Comparison of ENCODE assay signal across 13 cellular contexts in the genomic region with DNA sequence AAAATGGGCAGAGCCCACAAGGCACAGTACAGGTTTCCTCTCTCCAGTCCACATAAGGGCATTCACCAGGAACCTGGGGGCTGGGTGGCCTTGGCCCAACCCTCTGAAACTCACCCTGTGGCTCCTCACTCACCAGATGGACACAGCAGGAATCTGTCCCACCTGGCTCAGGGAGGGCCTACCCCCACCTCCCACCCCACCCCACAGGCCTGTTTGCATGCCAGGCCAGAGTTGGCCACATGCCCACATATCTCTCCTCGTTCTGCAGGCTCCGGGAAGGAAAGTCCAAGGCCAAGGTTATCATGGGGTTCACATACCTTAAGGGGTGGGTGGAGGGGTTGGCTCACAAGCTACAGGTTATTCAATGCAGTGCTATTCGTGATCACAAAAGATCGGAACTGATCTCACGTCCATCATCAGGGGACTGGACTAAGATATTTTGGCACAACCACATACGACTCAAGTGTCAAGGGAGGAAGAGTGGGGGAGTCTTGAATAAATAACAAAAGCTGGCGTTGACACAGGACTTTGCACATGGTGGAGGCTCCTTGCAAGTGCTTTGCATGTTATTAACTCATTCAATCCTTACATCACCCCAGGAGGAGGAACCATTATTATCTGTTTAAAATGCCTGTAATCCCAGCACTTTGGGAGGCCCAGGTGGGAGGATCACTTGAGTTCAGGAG. TPM values are rescaled to one million over a fixed set of nuclear protein-coding genes. Genes with fewer than 3 reads are reported as not detected.
DNase-seq lines count a peak whose midpoint lies in the region; ATAC-seq and TF ChIP-seq lines count a peak whose summit lies in the region.
"Had no signal": no experiment of that assay in that cellular context is flagged by ENCODE, and none has a peak within 500 bp of the region (broad histone marks: within the 10 kb centered on the region; RNA-seq: fewer than 3 reads in every experiment).

No MANE protein-coding gene starts in this region.

- 25 to 34% (median 28%) methylated on average over 7 of the region's 7 CpGs for WGBS in heart left ventricle, 4 donors
- 47% methylated on average over 7 of the region's 7 CpGs for WGBS in esophagus muscularis mucosa

- H3K9me3 ChIP-seq in heart left ventricle (no peaks in the 10 kb centered on the region), upper lobe of right lung (no peaks in the 10 kb centered on the region), esophagus muscularis mucosa (no peaks in the 10 kb centered on the region)

- CTCF ChIA-PET in WTC11 (lab: Charles Lee), result interaction anchor here (0.7 to 2.4 kb wide), 4 partner anchors 15 to 116 kb away, joined by 3 to 9 read pairs (median 4); a partner anchor contains a TSS

- POLR2A ChIA-PET in WTC11 (lab: Charles Lee), result no interaction called here

- no peak overlapping the region for H3K27ac ChIP-seq in heart left ventricle
- no peak overlapping the region for H3K27ac ChIP-seq in upper lobe of right lung
- H3K27ac ChIP-seq in esophagus muscularis mucosa (replicated peaks in 1 of 4), result no peak overlapping the region

- H3K36me3 ChIP-seq in heart left ventricle (no peaks in the 10 kb centered on the region), upper lobe of right lung (no peaks in the 10 kb centered on the region), esophagus muscularis mucosa (no peaks in the 10 kb centered on the region)

- H3K27me3 ChIP-seq in heart left ventricle, result no peaks in the 10 kb centered on the region
- H3K27me3 ChIP-seq in upper lobe of right lung, result no peaks in the 10 kb centered on the region
- no peaks in the 10 kb centered on the region for H3K27me3 ChIP-seq in esophagus muscularis mucosa

- TF ChIP-seq CTCF in heart left ventricle (IDR thresholded peaks at IDR 0.05) (no peak), WTC11 (IDR thresholded peaks at IDR 0.05) (no peak), upper lobe of right lung (IDR thresholded peaks at IDR 0.05) (no peak), esophagus muscularis mucosa (IDR thresholded peaks at IDR 0.05) (no peak)

- intact Hi-C loops in heart left ventricle (cut with DNase I) (no loop called here), Right ventricle myocardium superior (cut with DNase I) (no loop called here), left colon (cut with DNase I, micrococcal nuclease) (no loop called here), upper lobe of right lung (cut with DNase I) (no loop called here), esophagus muscularis mucosa (cut with DNase I) (no loop called here)

- H3K4me3 Mint-ChIP-seq in WTC11, result no peak overlapping the region
- H3K4me3 Mint-ChIP-seq: activated CD4-positive, alpha-beta T cell treated with anti-CD3 and anti-CD28 coated beads, Interleukin-2, amount 10 ng/mL, durations not matched to agents 7 days and 5 days had no signal

- peaks cover 3% of the 10 kb centered on the region; the same call in 1 of the 2 replicates for H3K9me3 Mint-ChIP-seq in WTC11
- H3K9me3 Mint-ChIP-seq: activated CD4-positive, alpha-beta T cell treated with anti-CD3 and anti-CD28 coated beads, Interleukin-2, amount 10 ng/mL, durations not matched to agents 7 days and 5 days had no signal

- no peak overlapping the region for H3K4me3 ChIP-seq in heart left ventricle
- no peak overlapping the region for H3K4me3 ChIP-seq in upper lobe of right lung
- H3K4me3 ChIP-seq in esophagus muscularis mucosa, result no peak overlapping the region

- peaks cover 24% of the 10 kb centered on the region for H3K4me1 Mint-ChIP-seq in WTC11
- H3K4me1 Mint-ChIP-seq: activated CD4-positive, alpha-beta T cell treated with anti-CD3 and anti-CD28 coated beads, Interleukin-2, amount 10 ng/mL, durations not matched to agents 7 days and 5 days had no signal

- DNase-seq in heart left ventricle, result peak in 1 of 5 donors; percentile 35
- no peak for DNase-seq in Right ventricle myocardium superior
- no peak for DNase-seq in WTC11 (ENCODE audit: low spot score)
- DNase-seq in left colon, result peak; percentile 40 to 49
- DNase-seq in upper lobe of right lung, result no peak
- DNase-seq in esophagus muscularis mucosa (ENCODE audit: extremely low spot score), result no peak
- DNase-seq: activated CD4-positive, alpha-beta T cell treated with anti-CD3 and anti-CD28 coated beads, Interleukin-2, amount 10 ng/mL, durations not matched to agents 7 days and 5 days; Karpas-422; mesendoderm; NCI-H2081 treated with DMSO at 0.1 percent for 48 hours had no signal

- H3K27me3 Mint-ChIP-seq in WTC11 (ENCODE audit: low read depth), result no peaks in the 10 kb centered on the region
- H3K27me3 Mint-ChIP-seq: activated CD4-positive, alpha-beta T cell treated with anti-CD3 and anti-CD28 coated beads, Interleukin-2, amount 10 ng/mL, durations not matched to agents 7 days and 5 days had no signal

- peak overlapping the region; percentile 79 for H3K27ac Mint-ChIP-seq in WTC11
- H3K27ac Mint-ChIP-seq: activated CD4-positive, alpha-beta T cell treated with anti-CD3 and anti-CD28 coated beads, Interleukin-2, amount 10 ng/mL, durations not matched to agents 7 days and 5 days had no signal

- H3K4me1 ChIP-seq in heart left ventricle (peaks cover 0 to 18% (median 5%) of the 10 kb centered on the region in 12 donors), upper lobe of right lung (peaks cover 4% of the 10 kb centered on the region), esophagus muscularis mucosa (peaks cover 4 to 13% (median 10%) of the 10 kb centered on the region in 4 donors)

- peaks cover 2% of the 10 kb centered on the region; the same call in 1 of the 2 replicates for H3K36me3 Mint-ChIP-seq in WTC11

- TF ChIP-seq POLR2A in heart left ventricle (IDR thresholded peaks at IDR 0.05) (no peak), esophagus muscularis mucosa (IDR thresholded peaks at IDR 0.05; ENCODE audit: low read depth) (no peak)

- ATAC-seq in heart left ventricle, result peak in 3 of 4 donors; percentile 14 to 47 (median 26)
- no peak for ATAC-seq in Right ventricle myocardium superior (ENCODE audit: poor library complexity)
- ATAC-seq in WTC11, result no peak
- ATAC-seq in left colon, result peak; percentile 75
- peak; percentile 54 for ATAC-seq in upper lobe of right lung
- no peak for ATAC-seq in GM21447 (IDR thresholded peaks at IDR 0.05; ENCODE audit: unreplicated experiment)
- ATAC-seq in HG03097 (IDR thresholded peaks at IDR 0.05; ENCODE audit: low FRiP score, unreplicated experiment), result no peak

- TF ChIP-seq EP300 in esophagus muscularis mucosa (IDR thresholded peaks at IDR 0.05), result no peak

TF ChIP-seq in WTC11, 78 proteins besides CTCF, POLR2A, EP300 and RAD21 (continues in another document):
- no peak for TF ChIP-seq GABPB1 (CRISPR knock-in tag; IDR thresholded peaks at IDR 0.05)
- TF ChIP-seq, protein P1, sequence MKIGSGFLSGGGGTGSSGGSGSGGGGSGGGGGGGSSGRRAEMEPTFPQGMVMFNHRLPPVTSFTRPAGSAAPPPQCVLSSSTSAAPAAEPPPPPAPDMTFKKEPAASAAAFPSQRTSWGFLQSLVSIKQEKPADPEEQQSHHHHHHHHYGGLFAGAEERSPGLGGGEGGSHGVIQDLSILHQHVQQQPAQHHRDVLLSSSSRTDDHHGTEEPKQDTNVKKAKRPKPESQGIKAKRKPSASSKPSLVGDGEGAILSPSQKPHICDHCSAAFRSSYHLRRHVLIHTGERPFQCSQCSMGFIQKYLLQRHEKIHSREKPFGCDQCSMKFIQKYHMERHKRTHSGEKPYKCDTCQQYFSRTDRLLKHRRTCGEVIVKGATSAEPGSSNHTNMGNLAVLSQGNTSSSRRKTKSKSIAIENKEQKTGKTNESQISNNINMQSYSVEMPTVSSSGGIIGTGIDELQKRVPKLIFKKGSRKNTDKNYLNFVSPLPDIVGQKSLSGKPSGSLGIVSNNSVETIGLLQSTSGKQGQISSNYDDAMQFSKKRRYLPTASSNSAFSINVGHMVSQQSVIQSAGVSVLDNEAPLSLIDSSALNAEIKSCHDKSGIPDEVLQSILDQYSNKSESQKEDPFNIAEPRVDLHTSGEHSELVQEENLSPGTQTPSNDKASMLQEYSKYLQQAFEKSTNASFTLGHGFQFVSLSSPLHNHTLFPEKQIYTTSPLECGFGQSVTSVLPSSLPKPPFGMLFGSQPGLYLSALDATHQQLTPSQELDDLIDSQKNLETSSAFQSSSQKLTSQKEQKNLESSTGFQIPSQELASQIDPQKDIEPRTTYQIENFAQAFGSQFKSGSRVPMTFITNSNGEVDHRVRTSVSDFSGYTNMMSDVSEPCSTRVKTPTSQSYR (CRISPR knock-in tag; IDR thresholded peaks at IDR 0.05), result no peak
- no peak for TF ChIP-seq NFATC4 (CRISPR knock-in tag; IDR thresholded peaks at IDR 0.05)

RNA-seq across cellular contexts. Expression of a gene that starts 13.0 kb away (rescaled TPM):
- total RNA-seq in heart left ventricle (10 to 100 TPM in 2 of 9 donors, 1 to 10 TPM in 7; 2.4 to 10.4 (median 4.9) TPM), Right ventricle myocardium superior (8.1 TPM), WTC11 (2021) (5.4 to 6.5 TPM (median 6.0 TPM) in 3 replicates), left colon (1 to 10 TPM; 3.2 to 3.9 TPM), upper lobe of right lung (6.8 TPM), esophagus muscularis mucosa (10 to 100 TPM in 3 of 4 donors, 1 to 10 TPM in 1; 6.1 to 25.7 (median 15.3) TPM)
- 10 to 100 TPM in 1 of 2 donors, 1 to 10 TPM in 1; 3.0 to 20.7 TPM for polyA plus RNA-seq in heart left ventricle
- total RNA-seq: activated CD4-positive, alpha-beta T cell treated with anti-CD3 and anti-CD28 coated beads, Interleukin-2, amount 10 ng/mL, durations not matched to agents 7 days and 5 days; T-helper 1 cell treated with Interleukin-12 subunit alpha and Interleukin-12 subunit beta and Interleukin-4 antibody, amounts not matched to agents 30 ng/mL and 1 ng/mL, for 36 hours had no signal

RNA-seq across cellular contexts. Expression of a gene that starts 53.0 kb away (rescaled TPM):
- total RNA-seq in heart left ventricle (10 to 100 TPM in 1 of 9 donors, 1 to 10 TPM in 8; 2.7 to 12.2 (median 5.1) TPM), Right ventricle myocardium superior (4.7 TPM), WTC11 (2021) (29.6 to 38.0 TPM (median 37.5 TPM) in 3 replicates), left colon (10 to 100 TPM; 19.8 to 38.4 TPM), upper lobe of right lung (43.2 TPM), esophagus muscularis mucosa (1 to 10 TPM in 3 of 4 donors, under 1 TPM in 1; 0.99 to 4.2 (median 2.8) TPM)
- 1 to 10 TPM; 1.3 to 2.4 TPM for polyA plus RNA-seq in heart left ventricle

Comparison
In these comparisons a context has a peak if more than half of its experiments do, and no peak if none do; other contexts are left out.
1. ATAC-seq: peak in heart left ventricle (3 of 4), left colon (single experiment) and upper lobe of right lung (single experiment); none in Right ventricle myocardium superior (single experiment), WTC11 (single experiment), GM21447 (single experiment) and HG03097 (single experiment).
2. DNase-seq: peak in left colon (2 of 2); none in Right ventricle myocardium superior (single experiment), WTC11 (single experiment), upper lobe of right lung (single experiment) and esophagus muscularis mucosa (single experiment).